ENCODE assay signal across 8 cellular contexts in genomic region chr7:19116121-19117080, GRCh38. TPM values are rescaled to one million over a fixed set of nuclear protein-coding genes. Genes with fewer than 3 reads are reported as not detected.
DNase-seq lines count a peak whose midpoint lies in the region; ATAC-seq, FAIRE-seq and TF ChIP-seq lines count a peak whose summit lies in the region.

No MANE protein-coding gene starts in this region.

- TF ChIP-seq CTCF in RWPE1 (conservative IDR thresholded peaks at IDR 0.05; ENCODE audit: low read depth): no peak
- TF ChIP-seq CTCF in esophagus muscularis mucosa (IDR thresholded peaks at IDR 0.05): no peak
- no peak for TF ChIP-seq CTCF in D721Med (IDR thresholded peaks at IDR 0.05; ENCODE audit: insufficient read depth, missing control alignments)

- TF ChIP-seq POLR2A in esophagus muscularis mucosa (IDR thresholded peaks at IDR 0.05; ENCODE audit: low read depth): no peak

- intact Hi-C loops in esophagus muscularis mucosa (cut with DNase I): no loop called here

- H3K36me3 ChIP-seq in esophagus muscularis mucosa (no peaks in the 10 kb centered on the region), neuron (ENCODE audit: insufficient read depth, low read length) (no peaks in the 10 kb centered on the region)

- no peak for TF ChIP-seq EP300 in esophagus muscularis mucosa (IDR thresholded peaks at IDR 0.05)

- WGBS in esophagus muscularis mucosa: 1% methylated on average over 14 of the region's 69 CpGs

- FAIRE-seq in D721Med (lab: Jason Lieb, UNC): no peak

- H3K4me3 ChIP-seq in esophagus muscularis mucosa (peak overlapping the region; percentile 59 to 89 (median 74)), neuron (ENCODE audit: low read length) (peak overlapping the region; percentile 84)

- no peak for ATAC-seq in GM21528 (IDR thresholded peaks at IDR 0.05; ENCODE audit: low FRiP score, unreplicated experiment)

- DNase-seq in COR-L47 (lab: John Stamatoyannopoulos, UW): peak; percentile 42
- peak; percentile 23 for DNase-seq in HCEC 1CT
- DNase-seq in RWPE1 (ENCODE audit: low spot score): peak; percentile 52
- no peak for DNase-seq in esophagus muscularis mucosa (ENCODE audit: extremely low spot score)
- DNase-seq in Ammon's horn (ENCODE audit: low spot score): no peak
- no peak for DNase-seq in D721Med (ENCODE audit: insufficient read length, low spot score)

- POLR2A ChIA-PET in RWPE1 (lab: Yijun Ruan, JAX; ENCODE audit: low non-redundant PET): no interaction called here

- H2AFZ ChIP-seq in neuron (ENCODE audit: low read depth, low read length): peak overlapping the region; percentile 72

- peaks cover 0 to 76% (median 11%) of the 10 kb centered on the region in 4 donors for H3K27me3 ChIP-seq in esophagus muscularis mucosa
- H3K27me3 ChIP-seq in neuron (ENCODE audit: insufficient read depth, low read length): peaks cover 63% of the 10 kb centered on the region

- H3K27ac ChIP-seq in RWPE1: peak overlapping the region; percentile 86
- H3K27ac ChIP-seq in esophagus muscularis mucosa (replicated peaks in 1 of 4): peak overlapping the region; percentile 78 to 87 (median 84)

- peaks cover 16 to 49% (median 45%) of the 10 kb centered on the region in 4 donors for H3K4me1 ChIP-seq in esophagus muscularis mucosa
- H3K4me1 ChIP-seq in neuron (ENCODE audit: insufficient read depth, low read length): peaks cover 13% of the 10 kb centered on the region

- CTCF ChIA-PET in RWPE1 (lab: Yijun Ruan, JAX): interaction anchor here (0.6 to 2.3 kb wide), 3 partner anchors 11 to 189 kb away, joined by 4 to 5 read pairs (median 5); no protein-coding TSS in a partner anchor

- H3K9me3 ChIP-seq in esophagus muscularis mucosa (no peaks in the 10 kb centered on the region), neuron (ENCODE audit: low read length) (no peaks in the 10 kb centered on the region)

RNA-seq across cellular contexts. Expression of gene TWIST1, which starts 1.0 kb away (rescaled TPM):
- total RNA-seq in esophagus muscularis mucosa: 10 to 100 TPM; 15.6 to 18.3 (median 16.1) TPM

RNA-seq across cellular contexts. Expression of gene FERD3L, which starts 28.8 kb away (rescaled TPM):
- total RNA-seq in esophagus muscularis mucosa: not detected

Comparison
In these comparisons a context has a peak if more than half of its experiments do, and no peak if none do; other contexts are left out.
1. DNase-seq: peak in COR-L47 (single experiment), HCEC 1CT (single experiment) and RWPE1 (single experiment); none in esophagus muscularis mucosa (single experiment), Ammon's horn (single experiment) and D721Med (single experiment).